Comparison of ENCODE assay signal across 8 cellular contexts in the genomic region with DNA sequence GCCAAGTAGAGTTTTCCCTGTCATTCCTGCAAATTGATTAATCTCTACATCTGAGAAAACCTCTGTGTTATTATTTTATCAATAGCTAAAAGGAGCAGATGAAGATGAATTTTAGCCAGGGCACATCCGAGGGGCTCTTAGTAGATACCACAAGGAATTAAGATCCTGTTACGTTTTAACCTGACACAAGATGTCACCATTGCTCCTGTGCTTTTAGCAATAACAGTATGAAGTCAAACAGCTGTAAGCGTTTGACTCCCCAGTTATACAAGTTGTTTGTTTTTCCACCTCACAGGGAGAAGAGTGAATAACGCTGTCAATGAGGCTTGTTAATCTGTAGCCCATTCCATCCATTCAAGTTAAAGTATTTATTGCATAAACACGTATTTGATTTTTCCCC.
DNase-seq lines count a peak whose midpoint lies in the region; ATAC-seq, FAIRE-seq and TF ChIP-seq lines count a peak whose summit lies in the region.

No MANE protein-coding gene starts in this region.

- H3K9me3 ChIP-seq in A549 (no peaks in the 10 kb centered on the region), small intestine (ENCODE audit: control insufficient read depth, low read depth) (no peaks in the 10 kb centered on the region), aorta (ENCODE audit: control insufficient read depth, low read length) (no peaks in the 10 kb centered on the region)

- H3K4me2 ChIP-seq in A549: no peak overlapping the region

- TF ChIP-seq POLR2A in A549 (IDR thresholded peaks at IDR 0.05; ENCODE audit: low read length): no peak

- POLR2A ChIA-PET in A549 (lab: Yijun Ruan, JAX): no interaction called here

- TF ChIP-seq RAD21 in A549 (conservative IDR thresholded peaks at IDR 0.05 in 1 of 2, IDR thresholded peaks at IDR 0.05 in 1 of 2): peak; percentile 68 to 70

- TF ChIP-seq EP300 in A549 (IDR thresholded peaks at IDR 0.05): no peak

- no peaks in the 10 kb centered on the region for H3K27me3 ChIP-seq in small intestine (ENCODE audit: control insufficient read depth in 2 of 2, insufficient read depth in 2 of 2, low read length in 2 of 2)
- no peaks in the 10 kb centered on the region for H3K27me3 ChIP-seq in aorta (ENCODE audit: control insufficient read depth in 1 of 2, insufficient read depth in 2 of 2, low read length in 1 of 2)

- TF ChIP-seq CTCF in A549 (IDR thresholded peaks at IDR 0.05): peak; percentile 54
- TF ChIP-seq CTCF in GM13977 (IDR thresholded peaks at IDR 0.05; ENCODE audit: extremely low read depth, insufficient read depth, missing control alignments): peak; percentile 36
- peak; percentile 50 for TF ChIP-seq CTCF in epithelial cell of proximal tubule (conservative IDR thresholded peaks at IDR 0.05; ENCODE audit: low read depth, low read length)

- peak; percentile 6 to 45 for DNase-seq in A549 (ENCODE audit: low read depth in 1 of 2, low spot score in 1 of 2)
- peak; percentile 26 for DNase-seq in GM13977 (ENCODE audit: low spot score)
- DNase-seq in NCI-H526 treated with DMSO at 0.1 percent for 48 hours (lab: John Stamatoyannopoulos, UW): peak; percentile 31
- no peak for DNase-seq in epithelial cell of proximal tubule (ENCODE audit: low read depth)
- DNase-seq in small intestine: no peak
- no peak for DNase-seq in aorta
- no peak for DNase-seq in cerebellar cortex (ENCODE audit: low spot score)

- 21% methylated on average over 5 of the region's 5 CpGs for WGBS in A549 (ENCODE audit: missing lambda C conversion rate)
- 13 to 32% (median 17%) methylated on average over 5 of the region's 5 CpGs for WGBS in small intestine, 3 donors
- WGBS in aorta, 2 donors: 7 to 17% methylated on average over 5 of the region's 5 CpGs

- no peaks in the 10 kb centered on the region for H3K4me1 ChIP-seq in A549
- no peaks in the 10 kb centered on the region for H3K4me1 ChIP-seq in small intestine (ENCODE audit: control insufficient read depth in 2 of 2, insufficient read depth in 1 of 2, low read depth in 1 of 2, low read length in 1 of 2)
- H3K4me1 ChIP-seq in aorta (ENCODE audit: control insufficient read depth in 1 of 2, insufficient read depth in 2 of 2, low read length in 2 of 2): no peaks in the 10 kb centered on the region

- H3K4me3 ChIP-seq in A549: no peak overlapping the region
- H3K4me3 ChIP-seq in epithelial cell of proximal tubule (ENCODE audit: low read depth, low read length): no peak overlapping the region
- no peak overlapping the region for H3K4me3 ChIP-seq in small intestine (ENCODE audit: low read depth in 1 of 2, low read length in 2 of 2)
- H3K4me3 ChIP-seq in aorta (ENCODE audit: low read length in 2 of 2): no peak overlapping the region

- ATAC-seq in A549: peak; percentile 59 to 69; a peak in 3 of 6 replicates
- no peak for ATAC-seq in aorta (ENCODE audit: low FRiP score)
- no peak for ATAC-seq in GM19035 (IDR thresholded peaks at IDR 0.05; ENCODE audit: unreplicated experiment)

- H3K27ac ChIP-seq in A549 (no peak overlapping the region), small intestine (ENCODE audit: low read depth in 1 of 2, low read length in 1 of 2) (no peak overlapping the region), aorta (ENCODE audit: low read depth in 1 of 2, low read length in 2 of 2) (no peak overlapping the region)

- in situ Hi-C loops in GM13977 (cut with MboI; ENCODE audit: low pct_unique_long_range_greater_than_20kb, low sequenced_read_pairs, unreplicated experiment): loop anchor here (25.0 kb wide), 1 partner anchor 507 kb away; no protein-coding TSS in a partner anchor

- no peak for FAIRE-seq in A549 (lab: Jason Lieb, UNC)
- FAIRE-seq in small intestine (lab: Jason Lieb, UNC): no peak

- H3K36me3 ChIP-seq in small intestine (ENCODE audit: control insufficient read depth in 2 of 2, insufficient read depth in 2 of 2, low read length in 2 of 2) (no peaks in the 10 kb centered on the region), aorta (ENCODE audit: control insufficient read depth in 1 of 2, insufficient read depth in 2 of 2, low read length in 1 of 2) (no peaks in the 10 kb centered on the region)

- CTCF ChIA-PET in A549 (lab: Yijun Ruan, JAX): interaction anchor here (0.6 to 3.9 kb wide), 29 partner anchors 10 to 766 kb away, joined by 3 to 27 read pairs (median 3); a partner anchor contains a TSS

- intact Hi-C loops in aorta (cut with DNase I): no loop called here

TF ChIP-seq in A549, 52 proteins besides CTCF, POLR2A, EP300 and RAD21:
- TF ChIP-seq SMC3 (IDR thresholded peaks at IDR 0.05): peak; percentile 54
- TF ChIP-seq, protein P1, sequence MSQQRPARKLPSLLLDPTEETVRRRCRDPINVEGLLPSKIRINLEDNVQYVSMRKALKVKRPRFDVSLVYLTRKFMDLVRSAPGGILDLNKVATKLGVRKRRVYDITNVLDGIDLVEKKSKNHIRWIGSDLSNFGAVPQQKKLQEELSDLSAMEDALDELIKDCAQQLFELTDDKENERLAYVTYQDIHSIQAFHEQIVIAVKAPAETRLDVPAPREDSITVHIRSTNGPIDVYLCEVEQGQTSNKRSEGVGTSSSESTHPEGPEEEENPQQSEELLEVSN (IDR thresholded peaks at IDR 0.05; ENCODE audit: borderline replicate concordance, low read depth): no peak

Comparison
In these comparisons a context has a peak if more than half of its experiments do, and no peak if none do; other contexts are left out.
1. ATAC-seq: peak in A549 (2 of 2); none in aorta (single experiment) and GM19035 (single experiment).
2. DNase-seq: peak in A549 (2 of 2), GM13977 (single experiment) and NCI-H526 treated with DMSO at 0.1 percent for 48 hours (single experiment); none in epithelial cell of proximal tubule (single experiment), small intestine (single experiment), aorta (0 of 2) and cerebellar cortex (single experiment).
3. Peak in every context shown above with its lines, with median percentiles within 50 percentile points of each other: CTCF ChIP-seq.